Comparison of ENCODE assay signal across 15 cellular contexts in the genomic region with DNA sequence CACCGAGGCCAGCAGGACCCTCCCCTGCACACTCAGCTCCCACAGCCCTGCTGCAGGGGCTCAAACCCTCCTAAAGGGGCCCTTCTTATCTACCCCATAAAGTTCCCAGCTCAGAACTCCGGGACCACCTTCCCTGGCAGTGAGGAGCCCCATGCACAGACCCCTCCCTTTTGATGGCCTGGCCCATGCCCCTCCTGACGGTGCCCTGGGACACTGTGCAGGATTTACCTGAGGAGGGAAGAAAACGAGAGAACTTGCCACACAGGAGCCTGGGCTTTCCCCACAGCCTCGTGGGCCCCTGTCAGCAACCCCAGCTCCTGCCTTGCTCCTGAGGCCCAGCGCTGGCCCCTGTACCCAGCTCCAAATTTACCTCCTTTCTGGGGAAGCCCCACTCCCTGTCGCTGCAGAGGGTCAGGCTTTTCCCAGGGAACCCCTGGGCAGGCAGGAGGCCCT.
A peak's percentile ranks its signal among the peaks of the same experiment; 100 is the strongest.
DNase-seq lines count a peak whose midpoint lies in the region; ATAC-seq and TF ChIP-seq lines count a peak whose summit lies in the region.
"Had no signal": no experiment of that assay in that cellular context is flagged by ENCODE, and none has a peak within 500 bp of the region (broad histone marks: within the 10 kb centered on the region; RNA-seq: fewer than 3 reads in every experiment).

No MANE protein-coding gene starts in this region.

- H3K27ac Mint-ChIP-seq in natural killer cell treated with Interleukin-12 subunit alpha and Interleukin-12 subunit beta and Interleukin-15 and Interleukin-18, amount 100 ng/mL, for 72 hours, result no peak overlapping the region
- no peak overlapping the region for H3K27ac Mint-ChIP-seq in natural killer cell
- no peak overlapping the region for H3K27ac Mint-ChIP-seq in osteocyte (ENCODE audit: unreplicated experiment)
- H3K27ac Mint-ChIP-seq in progenitor cell of endocrine pancreas, result no peak overlapping the region
- H3K27ac Mint-ChIP-seq in stimulated activated naive B cell treated with anti-CD40 and anti-IgM and Interleukin-4, amounts not matched to agents 10 μg/mL and 1 μg/mL and 100 μg/mL, for 72 hours, result no peak overlapping the region
- H3K27ac Mint-ChIP-seq: CD4-positive, alpha-beta memory T cell had no signal

- H3K4me3 Mint-ChIP-seq in natural killer cell treated with Interleukin-12 subunit alpha and Interleukin-12 subunit beta and Interleukin-15 and Interleukin-18, amount 100 ng/mL, for 72 hours, result no peak overlapping the region
- no peak overlapping the region for H3K4me3 Mint-ChIP-seq in natural killer cell
- no peak overlapping the region for H3K4me3 Mint-ChIP-seq in osteocyte (ENCODE audit: unreplicated experiment)
- H3K4me3 Mint-ChIP-seq in progenitor cell of endocrine pancreas (ENCODE audit: low read depth), result no peak overlapping the region
- H3K4me3 Mint-ChIP-seq in stimulated activated naive B cell treated with anti-CD40 and anti-IgM and Interleukin-4, amounts not matched to agents 10 μg/mL and 1 μg/mL and 100 μg/mL, for 72 hours, result no peak overlapping the region

- intact Hi-C loops in natural killer cell (cut with micrococcal nuclease), result no loop called here

- peak; percentile 5 to 21 for ATAC-seq in natural killer cell treated with Interleukin-12 subunit alpha and Interleukin-12 subunit beta and Interleukin-15 and Interleukin-18, amount 100 ng/mL, for 72 hours
- ATAC-seq in natural killer cell, result no peak
- no peak for ATAC-seq in stimulated activated naive B cell treated with anti-CD40 and anti-IgM and Interleukin-4, amounts not matched to agents 10 μg/mL and 1 μg/mL and 100 μg/mL, for 72 hours (replicated peaks)

- H3K27me3 Mint-ChIP-seq in natural killer cell treated with Interleukin-12 subunit alpha and Interleukin-12 subunit beta and Interleukin-15 and Interleukin-18, amount 100 ng/mL, for 72 hours, result no peaks in the 10 kb centered on the region
- no peaks in the 10 kb centered on the region for H3K27me3 Mint-ChIP-seq in natural killer cell (ENCODE audit: low read depth in 2 of 2)
- no peaks in the 10 kb centered on the region for H3K27me3 Mint-ChIP-seq in osteocyte (ENCODE audit: unreplicated experiment)
- peaks cover 38% of the 10 kb centered on the region for H3K27me3 Mint-ChIP-seq in progenitor cell of endocrine pancreas
- no peaks in the 10 kb centered on the region for H3K27me3 Mint-ChIP-seq in stimulated activated naive B cell treated with anti-CD40 and anti-IgM and Interleukin-4, amounts not matched to agents 10 μg/mL and 1 μg/mL and 100 μg/mL, for 72 hours
- H3K27me3 Mint-ChIP-seq: CD4-positive, alpha-beta memory T cell had no signal

- no peak for DNase-seq in natural killer cell treated with Interleukin-12 subunit alpha and Interleukin-12 subunit beta and Interleukin-15 and Interleukin-18, amount 100 ng/mL, for 72 hours (ENCODE audit: low spot score)
- DNase-seq in natural killer cell, result no peak
- DNase-seq in ecto neural progenitor cell (ENCODE audit: low spot score), result peak; percentile 38
- DNase-seq in osteocyte (ENCODE audit: extremely low spot score, unreplicated experiment), result peak; percentile 83
- no peak for DNase-seq in DMS53 (lab: John Stamatoyannopoulos, UW)
- DNase-seq in progenitor cell of endocrine pancreas (ENCODE audit: low spot score, unreplicated experiment), result no peak
- no peak for DNase-seq in stimulated activated naive B cell treated with anti-CD40 and anti-IgM and Interleukin-4, amounts not matched to agents 10 μg/mL and 1 μg/mL and 100 μg/mL, for 72 hours
- DNase-seq: C1 segment of cervical spinal cord; Calu3; CD4-positive, alpha-beta memory T cell; COR-L47; DND-41; GM23248; H7; HCEC 1CT had no signal

- no peaks in the 10 kb centered on the region for H3K4me1 Mint-ChIP-seq in natural killer cell treated with Interleukin-12 subunit alpha and Interleukin-12 subunit beta and Interleukin-15 and Interleukin-18, amount 100 ng/mL, for 72 hours (ENCODE audit: low read depth in 2 of 2)
- no peaks in the 10 kb centered on the region for H3K4me1 Mint-ChIP-seq in natural killer cell
- no peaks in the 10 kb centered on the region for H3K4me1 Mint-ChIP-seq in osteocyte (ENCODE audit: unreplicated experiment)
- H3K4me1 Mint-ChIP-seq in progenitor cell of endocrine pancreas (ENCODE audit: low read depth), result peaks cover 32% of the 10 kb centered on the region
- peaks cover 0 to 2% of the 10 kb centered on the region in 2 donors for H3K4me1 Mint-ChIP-seq in stimulated activated naive B cell treated with anti-CD40 and anti-IgM and Interleukin-4, amounts not matched to agents 10 μg/mL and 1 μg/mL and 100 μg/mL, for 72 hours
- H3K4me1 Mint-ChIP-seq: CD4-positive, alpha-beta memory T cell had no signal

- TF ChIP-seq CTCF in natural killer cell (IDR thresholded peaks at IDR 0.05) (no peak), osteocyte (IDR thresholded peaks at IDR 0.05) (no peak), progenitor cell of endocrine pancreas (IDR thresholded peaks at IDR 0.05; ENCODE audit: unreplicated experiment) (no peak)

- no peaks in the 10 kb centered on the region for H3K36me3 Mint-ChIP-seq in natural killer cell treated with Interleukin-12 subunit alpha and Interleukin-12 subunit beta and Interleukin-15 and Interleukin-18, amount 100 ng/mL, for 72 hours
- H3K36me3 Mint-ChIP-seq in natural killer cell (no peaks in the 10 kb centered on the region), osteocyte (ENCODE audit: unreplicated experiment) (no peaks in the 10 kb centered on the region), progenitor cell of endocrine pancreas (ENCODE audit: insufficient read depth) (no peaks in the 10 kb centered on the region)
- no peaks in the 10 kb centered on the region for H3K36me3 Mint-ChIP-seq in stimulated activated naive B cell treated with anti-CD40 and anti-IgM and Interleukin-4, amounts not matched to agents 10 μg/mL and 1 μg/mL and 100 μg/mL, for 72 hours
- H3K36me3 Mint-ChIP-seq: CD4-positive, alpha-beta memory T cell had no signal

- H3K9me3 Mint-ChIP-seq in natural killer cell treated with Interleukin-12 subunit alpha and Interleukin-12 subunit beta and Interleukin-15 and Interleukin-18, amount 100 ng/mL, for 72 hours, result no peaks in the 10 kb centered on the region
- no peaks in the 10 kb centered on the region for H3K9me3 Mint-ChIP-seq in natural killer cell
- peaks cover 6% of the 10 kb centered on the region for H3K9me3 Mint-ChIP-seq in osteocyte (ENCODE audit: unreplicated experiment)
- no peaks in the 10 kb centered on the region for H3K9me3 Mint-ChIP-seq in progenitor cell of endocrine pancreas (ENCODE audit: low read depth)
- no peaks in the 10 kb centered on the region for H3K9me3 Mint-ChIP-seq in stimulated activated naive B cell treated with anti-CD40 and anti-IgM and Interleukin-4, amounts not matched to agents 10 μg/mL and 1 μg/mL and 100 μg/mL, for 72 hours

Comparison
In these comparisons a context has a peak if more than half of its experiments do, and no peak if none do; other contexts are left out.
1. ATAC-seq: peak in natural killer cell treated with Interleukin-12 subunit alpha and Interleukin-12 subunit beta and Interleukin-15 and Interleukin-18, amount 100 ng/mL, for 72 hours (2 of 2); none in natural killer cell (0 of 3) and stimulated activated naive B cell treated with anti-CD40 and anti-IgM and Interleukin-4, amounts not matched to agents 10 μg/mL and 1 μg/mL and 100 μg/mL, for 72 hours (0 of 2).
2. DNase-seq: peak in ecto neural progenitor cell (single experiment) and osteocyte (single experiment); none in natural killer cell treated with Interleukin-12 subunit alpha and Interleukin-12 subunit beta and Interleukin-15 and Interleukin-18, amount 100 ng/mL, for 72 hours (single experiment), natural killer cell (single experiment), DMS53 (single experiment), progenitor cell of endocrine pancreas (single experiment) and stimulated activated naive B cell treated with anti-CD40 and anti-IgM and Interleukin-4, amounts not matched to agents 10 μg/mL and 1 μg/mL and 100 μg/mL, for 72 hours (single experiment).